In genomic region chr14:103372017-103372416, GRCh38 we compare ENCODE assay signal across 15 cellular contexts. TPM values are rescaled to one million over a fixed set of nuclear protein-coding genes. Genes with fewer than 3 reads are reported as not detected.
DNase-seq lines count a peak whose midpoint lies in the region; ATAC-seq and TF ChIP-seq lines count a peak whose summit lies in the region.
"Had no signal": no experiment of that assay in that cellular context is flagged by ENCODE, and none has a peak within 500 bp of the region (broad histone marks: within the 10 kb centered on the region; RNA-seq: fewer than 3 reads in every experiment).

No MANE protein-coding gene starts in this region.

- H3K4me3 ChIP-seq in SK-N-SH (ENCODE audit: low read depth in 2 of 2, low read length in 1 of 2) (no peak overlapping the region), trophoblast cell (ENCODE audit: low read depth, low read length) (peak overlapping the region; percentile 61)
- H3K4me3 ChIP-seq: BLaER1 treated with 17β-estradiol and CSF1 and Interleukin-3, amounts not matched to agents 10 nM and 100 nM had no signal

- H4K8ac ChIP-seq in trophoblast cell (ENCODE audit: low read depth, low read length), result no peak overlapping the region

- H3K79me2 ChIP-seq in SK-N-SH (ENCODE audit: insufficient read depth), result no peaks in the 10 kb centered on the region
- no peaks in the 10 kb centered on the region for H3K79me2 ChIP-seq in trophoblast cell (ENCODE audit: control insufficient read depth, insufficient read depth, low read length, poor library complexity)

- ATAC-seq in SK-N-SH treated with all-trans-retinoic acid at 6 μM for 48 hours (no peak), T-helper 17 cell (no peak)
- ATAC-seq: Right ventricle myocardium inferior had no signal

- no peak overlapping the region for H3K4me3 Mint-ChIP-seq in T-helper 17 cell
- H3K4me3 Mint-ChIP-seq: IgD-negative memory B cell had no signal

- no peak overlapping the region for H4K12ac ChIP-seq in trophoblast cell (ENCODE audit: low read depth, low read length)

- WGBS in SK-N-SH (ENCODE audit: low lambda C conversion rate), result 80% methylated on average over 21 of the region's 23 CpGs
- WGBS in trophoblast cell (ENCODE audit: extremely low coverage, insufficient coverage, insufficient read length), result no CpG with 5 or more reads among the region's 23 CpGs

- H3K36me3 ChIP-seq in SK-N-SH (replicated peaks in 1 of 2; ENCODE audit: control insufficient read depth in 1 of 2, insufficient read depth in 2 of 2, low read length in 1 of 2), result no peaks in the 10 kb centered on the region
- no peaks in the 10 kb centered on the region for H3K36me3 ChIP-seq in trophoblast cell (ENCODE audit: control insufficient read depth in 1 of 2, insufficient read depth in 2 of 2, low read length in 2 of 2)
- H3K36me3 ChIP-seq: BLaER1 treated with 17β-estradiol and CSF1 and Interleukin-3, amounts not matched to agents 10 nM and 100 nM had no signal

- no peak overlapping the region for H4K91ac ChIP-seq in trophoblast cell (ENCODE audit: low read depth, low read length)

- no peak overlapping the region for H3K4me2 ChIP-seq in SK-N-SH
- H3K4me2 ChIP-seq in trophoblast cell (ENCODE audit: low read length), result no peak overlapping the region

- H3K27me3 ChIP-seq in SK-N-SH (ENCODE audit: insufficient read depth) (no peaks in the 10 kb centered on the region), trophoblast cell (ENCODE audit: insufficient read depth, low read length) (no peaks in the 10 kb centered on the region)
- H3K27me3 ChIP-seq: BLaER1 treated with 17β-estradiol and CSF1 and Interleukin-3, amounts not matched to agents 10 nM and 100 nM had no signal

- peak overlapping the region; percentile 18; the same call in 1 of the 2 replicates for H3K9ac ChIP-seq in SK-N-SH
- H3K9ac ChIP-seq in trophoblast cell (ENCODE audit: low read length), result no peak overlapping the region
- H3K9ac ChIP-seq: BLaER1 treated with 17β-estradiol and CSF1 and Interleukin-3, amounts not matched to agents 10 nM and 100 nM had no signal

- no peak overlapping the region for H2BK120ac ChIP-seq in trophoblast cell (ENCODE audit: insufficient read depth, low read length, poor library complexity)

- H3K14ac ChIP-seq in trophoblast cell (ENCODE audit: low read length), result no peak overlapping the region

- H3K9me2 ChIP-seq in SK-N-SH, result no peaks in the 10 kb centered on the region

- H3K9me3 ChIP-seq in SK-N-SH, result no peaks in the 10 kb centered on the region
- no peaks in the 10 kb centered on the region for H3K9me3 ChIP-seq in T-helper 17 cell (ENCODE audit: control insufficient read depth, low read length, poor library complexity, severe bottlenecking)
- no peaks in the 10 kb centered on the region for H3K9me3 ChIP-seq in trophoblast cell (ENCODE audit: insufficient read depth, low read depth, low read length)
- H3K9me3 ChIP-seq: BLaER1 treated with 17β-estradiol and CSF1 and Interleukin-3, amounts not matched to agents 10 nM and 100 nM had no signal

- TF ChIP-seq CTCF in SK-N-SH (IDR thresholded peaks at IDR 0.05), result no peak

- peak overlapping the region; percentile 56 for H3K27ac Mint-ChIP-seq in T-helper 17 cell

- DNase-seq in SK-N-SH, result no peak
- no peak for DNase-seq in T-helper 17 cell
- no peak for DNase-seq in epithelial cell of prostate (ENCODE audit: low read depth, low spot score)
- no peak for DNase-seq in trophoblast cell
- DNase-seq in NCI-H748 treated with DMSO at 0.1 percent for 48 hours (lab: John Stamatoyannopoulos, UW), result no peak
- DNase-seq in inferior parietal cortex (ENCODE audit: extremely low spot score), result no peak
- DNase-seq in DMS53 (lab: John Stamatoyannopoulos, UW), result no peak
- DNase-seq: NCI-H1436, NCI-H2227 treated with DMSO at 0.1 percent for 48 hours, NCI-H526 treated with DMSO at 0.1 percent for 48 hours had no signal

- POLR2A ChIA-PET in SK-N-SH (lab: Yijun Ruan, JAX), result interaction anchor here (0.8 kb wide), 1 partner anchor 33 kb away, joined by 7 read pairs; no protein-coding TSS in a partner anchor

- no peaks in the 10 kb centered on the region for H3K79me1 ChIP-seq in trophoblast cell (ENCODE audit: low read length)

- peaks cover 12% of the 10 kb centered on the region for H3K27me3 Mint-ChIP-seq in T-helper 17 cell

- H3K27ac ChIP-seq in SK-N-SH (ENCODE audit: low read depth in 2 of 2, low read length in 1 of 2) (peak overlapping the region in 1 of 2 experiments; percentile 51; a peak in 2 of 4 replicates), epithelial cell of prostate (peak overlapping the region; percentile 89), trophoblast cell (ENCODE audit: low read depth, low read length) (no peak overlapping the region)
- H3K27ac ChIP-seq: 22Rv1 had no signal

- H3K4ac ChIP-seq in trophoblast cell (ENCODE audit: low read depth, low read length), result no peak overlapping the region

- no peak overlapping the region for H2AK5ac ChIP-seq in trophoblast cell (ENCODE audit: low read length)

- no peaks in the 10 kb centered on the region for H4K20me1 ChIP-seq in SK-N-SH (ENCODE audit: insufficient read depth)
- H4K20me1 ChIP-seq: BLaER1 treated with 17β-estradiol and CSF1 and Interleukin-3, amounts not matched to agents 10 nM and 100 nM had no signal

- peaks cover 2% of the 10 kb centered on the region for H3K36me3 Mint-ChIP-seq in T-helper 17 cell (ENCODE audit: low read depth)

- H2BK12ac ChIP-seq in trophoblast cell (ENCODE audit: low read length), result no peak overlapping the region

- H3K4me1 ChIP-seq in SK-N-SH (ENCODE audit: control insufficient read depth in 1 of 2, insufficient read depth in 2 of 2, low read depth in 1 of 2, low read length in 1 of 2) (peaks cover 0 to 6% of the 10 kb centered on the region in 2 experiments; a peak in 2 of 4 replicates), trophoblast cell (ENCODE audit: control insufficient read depth in 1 of 2, insufficient read depth in 2 of 2, low read length in 2 of 2) (peaks cover 0 to 3% of the 10 kb centered on the region in 2 experiments)

- H2BK5ac ChIP-seq in trophoblast cell (ENCODE audit: low read depth, low read length, poor library complexity), result no peak overlapping the region

- CTCF ChIA-PET in SK-N-SH (lab: Yijun Ruan, JAX), result no interaction called here

- H3K4me1 Mint-ChIP-seq in T-helper 17 cell, result no peaks in the 10 kb centered on the region

- H3K23ac ChIP-seq in trophoblast cell (ENCODE audit: low read length), result no peak overlapping the region

- no peak overlapping the region for H3K18ac ChIP-seq in trophoblast cell (ENCODE audit: low read length)

- 0 out of 2 replicates have a peak overlapping the region, but pooled peaks have one; percentile 5 for H2AFZ ChIP-seq in SK-N-SH (ENCODE audit: low read depth)
- no peak overlapping the region for H2AFZ ChIP-seq in trophoblast cell (ENCODE audit: insufficient read depth, low read length, poor library complexity)

- no peak for TF ChIP-seq RAD21 in SK-N-SH (IDR thresholded peaks at IDR 0.05; ENCODE audit: low read length)

- no peak for TF ChIP-seq EP300 in SK-N-SH (IDR thresholded peaks at IDR 0.05; ENCODE audit: borderline replicate concordance in 1 of 2, low read depth in 1 of 2, low read length in 1 of 2)

- peaks cover 15% of the 10 kb centered on the region for H3F3A ChIP-seq in SK-N-SH (replicated peaks; ENCODE audit: insufficient read depth)

TF ChIP-seq in SK-N-SH, 30 proteins besides CTCF, POLR2A, EP300 and RAD21:
- TF ChIP-seq MAX (IDR thresholded peaks at IDR 0.05; ENCODE audit: low read depth) (no peak), RXRA (IDR thresholded peaks at IDR 0.05; ENCODE audit: borderline replicate concordance, low read depth) (no peak), POLR2AphosphoS5 (IDR thresholded peaks at IDR 0.05; ENCODE audit: low read depth, low read length) (no peak)

TF ChIP-seq in SK-N-SH treated with all-trans-retinoic acid at 6 μM for 48 hours, 23 proteins besides CTCF, POLR2A, EP300 and RAD21:
- TF ChIP-seq ESRRG (CRISPR knock-in tag; IDR thresholded peaks at IDR 0.05) (no peak), TCF4 (CRISPR knock-in tag; IDR thresholded peaks at IDR 0.05; ENCODE audit: borderline replicate concordance) (no peak), ARNTL (CRISPR knock-in tag; IDR thresholded peaks at IDR 0.05; ENCODE audit: borderline replicate concordance, low read depth) (no peak), POU6F1 (CRISPR knock-in tag; IDR thresholded peaks at IDR 0.05; ENCODE audit: borderline replicate concordance, low read depth) (no peak), CREB5 (CRISPR knock-in tag; IDR thresholded peaks at IDR 0.05; ENCODE audit: low read depth) (no peak), RARB (CRISPR knock-in tag; IDR thresholded peaks at IDR 0.05) (no peak)

RNA-seq across cellular contexts. Expression of gene MARK3, which starts 13.2 kb away (rescaled TPM):
- 73.4 and 94.5 TPM in 2 replicates for polyA plus RNA-seq in SK-N-SH (2012; rRNA removed)
- polyA plus RNA-seq in SK-N-SH (2012; cell fraction: cytosol; rRNA removed), result 49.0 and 50.0 TPM in 2 replicates
- polyA plus RNA-seq in SK-N-SH (2012; cell fraction: nucleus; rRNA removed), result 255 and 313 TPM in 2 replicates
- total RNA-seq in T-helper 17 cell, result 100 to 1,000 TPM; 121 to 136 TPM
- 58.6 and 59.7 TPM in 2 replicates for polyA plus RNA-seq in trophoblast cell (2013)

RNA-seq across cellular contexts. Expression of gene EIF5, which starts 38.0 kb away (rescaled TPM):
- polyA plus RNA-seq in SK-N-SH (2012; rRNA removed), result 120 and 127 TPM in 2 replicates
- 113 and 127 TPM in 2 replicates for polyA plus RNA-seq in SK-N-SH (2012; cell fraction: cytosol; rRNA removed)
- polyA plus RNA-seq in SK-N-SH (2012; cell fraction: nucleus; rRNA removed), result 93.2 and 207 TPM in 2 replicates
- 100 to 1,000 TPM; 649 to 800 TPM for total RNA-seq in T-helper 17 cell
- polyA plus RNA-seq in trophoblast cell (2013), result 350 and 375 TPM in 2 replicates
